9 cellular contexts compared by ENCODE assay signal in genomic region chr1:155976913-155977606, GRCh38. TPM values are rescaled to one million over a fixed set of nuclear protein-coding genes. Genes with fewer than 3 reads are reported as not detected.
DNase-seq lines count a peak whose midpoint lies in the region; ATAC-seq, FAIRE-seq and TF ChIP-seq lines count a peak whose summit lies in the region.
"Had no signal": no experiment of that assay in that cellular context is flagged by ENCODE, and none has a peak within 500 bp of the region (broad histone marks: within the 10 kb centered on the region; RNA-seq: fewer than 3 reads in every experiment).

No MANE protein-coding gene starts in this region.

- H3K9me3 ChIP-seq in mononuclear cell (ENCODE audit: low read depth, low read length), result no peaks in the 10 kb centered on the region

- H3K27me3 Mint-ChIP-seq in Calu3 (ENCODE audit: unreplicated experiment), result no peaks in the 10 kb centered on the region

- H3K4me3 Mint-ChIP-seq in Calu3 (ENCODE audit: low read depth, unreplicated experiment), result peak overlapping the region; percentile 78

- intact Hi-C loops in Calu3 (cut with micrococcal nuclease; ENCODE audit: unreplicated experiment), result no loop called here

- H3K4me3 ChIP-seq in bronchial epithelial cell (ENCODE audit: low read depth, low read length) (peak overlapping the region; percentile 91), mononuclear cell (ENCODE audit: low read length) (peak overlapping the region; percentile 89), urinary bladder (ENCODE audit: low read depth, low read length) (peak overlapping the region; percentile 90)

- BruUV-seq in Calu3 (replicated peaks; lab: Mats Ljungman, UMichigan), result TSS peak; percentile 52

- FAIRE-seq in bronchial epithelial cell (lab: Jason Lieb, UNC) (no peak), HTR-8/SVneo (lab: Jason Lieb, UNC) (no peak)

- no peak for TF ChIP-seq CTCF in Calu3 (IDR thresholded peaks at IDR 0.05; ENCODE audit: unreplicated experiment)
- no peak for TF ChIP-seq CTCF in bronchial epithelial cell (IDR thresholded peaks at IDR 0.05; ENCODE audit: insufficient read depth, low read length, severe bottlenecking)

- peaks cover 83% of the 10 kb centered on the region for H3K36me3 Mint-ChIP-seq in Calu3 (ENCODE audit: insufficient read depth, unreplicated experiment)

- no peak for ATAC-seq in GM21447 (IDR thresholded peaks at IDR 0.05; ENCODE audit: unreplicated experiment)
- ATAC-seq in HG03097 (IDR thresholded peaks at IDR 0.05; ENCODE audit: low FRiP score, unreplicated experiment), result no peak

- peaks cover 75% of the 10 kb centered on the region for H3K4me1 ChIP-seq in mononuclear cell (ENCODE audit: insufficient read depth, low read length)
- H3K4me1 ChIP-seq in urinary bladder (ENCODE audit: insufficient read depth), result no peaks in the 10 kb centered on the region

- DNase-seq in Calu3 (no peak), NCI-H1105 (lab: John Stamatoyannopoulos, UW) (peak; percentile 56), bronchial epithelial cell (ENCODE audit: low read depth) (no peak), HTR-8/SVneo (ENCODE audit: insufficient read length, low spot score) (no peak)

- no peaks in the 10 kb centered on the region for H3K9me3 Mint-ChIP-seq in Calu3 (ENCODE audit: low read depth, unreplicated experiment)

- 15% methylated on average over 4 of the region's 4 CpGs for WGBS in urinary bladder

- H3K27ac ChIP-seq in urinary bladder (ENCODE audit: low read depth), result peak overlapping the region; percentile 40

- H3K27ac Mint-ChIP-seq in Calu3 (ENCODE audit: unreplicated experiment), result peak overlapping the region; percentile 73

- CTCF ChIA-PET in Calu3 (lab: Charles Lee), result interaction anchor here (0.6 to 2.5 kb wide), 11 partner anchors 12 to 975 kb away, joined by 3 to 11 read pairs (median 6); partner anchors contain the start of genes SYT11 and ZBTB7B

- no peaks in the 10 kb centered on the region for H3K27me3 ChIP-seq in bronchial epithelial cell (ENCODE audit: control insufficient read depth, insufficient read depth, low read length)
- H3K27me3 ChIP-seq in mononuclear cell (ENCODE audit: insufficient read depth, low read length), result no peaks in the 10 kb centered on the region

- H3K36me3 ChIP-seq in bronchial epithelial cell (ENCODE audit: control insufficient read depth, insufficient read depth, low read length) (peaks cover 8% of the 10 kb centered on the region), urinary bladder (ENCODE audit: insufficient read depth) (no peaks in the 10 kb centered on the region)

- H3K4me1 Mint-ChIP-seq in Calu3 (ENCODE audit: low read depth, unreplicated experiment), result peaks cover 81% of the 10 kb centered on the region

RNA-seq across cellular contexts. Expression of gene ARHGEF2, which starts 1.3 kb away (rescaled TPM):
- total RNA-seq in Calu3 (2022) (69.2 and 97.6 TPM in 2 replicates), bronchial epithelial cell (57.1 and 79.2 TPM in 2 replicates), mononuclear cell (149 TPM), urinary bladder (63.3 TPM)
- polyA plus RNA-seq in urinary bladder, result 40.5 TPM

RNA-seq across cellular contexts. Expression of gene RXFP4, which starts 35.6 kb away (rescaled TPM):
- total RNA-seq in Calu3 (2022) (not detected in 2 replicates), bronchial epithelial cell (not detected in 2 replicates), mononuclear cell (not detected), urinary bladder (not detected)
- 0.18 TPM for polyA plus RNA-seq in urinary bladder
- total RNA-seq: NCI-H460 had no signal

RNA-seq across cellular contexts. Expression of gene KHDC4, which starts 42.8 kb away (rescaled TPM):
- total RNA-seq in Calu3 (2022) (99.3 and 107 TPM in 2 replicates), bronchial epithelial cell (20.3 and 30.3 TPM in 2 replicates), mononuclear cell (38.1 TPM), urinary bladder (45.0 TPM)
- 24.4 TPM for polyA plus RNA-seq in urinary bladder

RNA-seq across cellular contexts. Expression of gene SSR2, which starts 43.7 kb away (rescaled TPM):
- total RNA-seq in Calu3 (2022) (215 and 246 TPM in 2 replicates), bronchial epithelial cell (225 and 564 TPM in 2 replicates), mononuclear cell (403 TPM), urinary bladder (213 TPM)
- polyA plus RNA-seq in urinary bladder, result 252 TPM
